ENCODE assay signal across 10 cellular contexts in genomic region chr3:170052398-170052797, GRCh38.
"Had no signal": no experiment of that assay in that cellular context is flagged by ENCODE, and none has a peak within 500 bp of the region (broad histone marks: within the 10 kb centered on the region; RNA-seq: fewer than 3 reads in every experiment).

No MANE protein-coding gene starts in this region.

- H2AFZ ChIP-seq: GM23248, GM23338 had no signal

- FAIRE-seq: H54 had no signal

- DNase-seq: GM23248, GOT3, H7, H9, HCEC 1CT, HFFc6 had no signal

- H3K36me3 ChIP-seq: HAP-1 had no signal

- H3K9me3 ChIP-seq: HAP-1 had no signal

- H3K9ac ChIP-seq: GM23248 had no signal

- H3K4me3 ChIP-seq: GM23248, GM23338, HAP-1 had no signal

- H3K4me2 ChIP-seq: GM23338 had no signal

- H3K27ac ChIP-seq: GM23248 had no signal

- ATAC-seq: GM23338, HCT116 had no signal
